1 cellular context compared by ENCODE assay signal in genomic region chr11:10750838-10751580, GRCh38.
TF ChIP-seq lines count a peak whose summit lies in the region.

TSS of gene CTR9 (plus strand) at chr11:10751246. CDS start at chr11:10751413, 167 bp downstream.

TF ChIP-seq in HepG2, 621 proteins besides CTCF, POLR2A, EP300 and RAD21 (continued from another document and continues in another):
- peak; percentile 80; the same call in 1 of the 2 replicates for TF ChIP-seq THAP9 (CRISPR knock-in tag; IDR thresholded peaks at IDR 0.05; ENCODE audit: borderline replicate concordance)
- TF ChIP-seq TAF15 (IDR thresholded peaks at IDR 0.05; ENCODE audit: low read depth, low read length, poor library complexity, severe bottlenecking) = no peak
- TF ChIP-seq IRF2 (CRISPR knock-in tag; IDR thresholded peaks at IDR 0.05) = peak; percentile 85
- TF ChIP-seq TERF1 (CRISPR knock-in tag; IDR thresholded peaks at IDR 0.05) = peak; percentile 59; the same call in 1 of the 2 replicates
- peak; percentile 32; the same call in 1 of the 2 replicates for TF ChIP-seq ZNF337 (CRISPR knock-in tag; IDR thresholded peaks at IDR 0.05; ENCODE audit: borderline replicate concordance, low read depth)
- no peak for TF ChIP-seq MAFG (CRISPR knock-in tag; IDR thresholded peaks at IDR 0.05)
- TF ChIP-seq CBX5 (CRISPR knock-in tag; IDR thresholded peaks at IDR 0.05; ENCODE audit: borderline replicate concordance) = peak; percentile 60; the same call in 1 of the 2 replicates
- TF ChIP-seq TEAD2 (CRISPR knock-in tag; IDR thresholded peaks at IDR 0.05) = peak; percentile 73; the same call in 1 of the 2 replicates
- TF ChIP-seq POLR2AphosphoS2 (IDR thresholded peaks at IDR 0.05; ENCODE audit: low read depth, low read length) = no peak
- no peak for TF ChIP-seq ZBTB34 (CRISPR knock-in tag; IDR thresholded peaks at IDR 0.05)
- TF ChIP-seq ZFP36L2 (CRISPR knock-in tag; IDR thresholded peaks at IDR 0.05) = no peak
- 0 out of 2 replicates have a peak, but pooled peaks have one; percentile 57 for TF ChIP-seq REL (CRISPR knock-in tag; conservative IDR thresholded peaks at IDR 0.05)
- peak; percentile 37; the same call in 1 of the 2 replicates for TF ChIP-seq ZBED4 (CRISPR knock-in tag; IDR thresholded peaks at IDR 0.05; ENCODE audit: borderline replicate concordance)
- TF ChIP-seq ZC3H13 (CRISPR knock-in tag; IDR thresholded peaks at IDR 0.05) = no peak; the same call in 1 of the 2 replicates
- peak; percentile 78 for TF ChIP-seq PRDM15 (CRISPR knock-in tag; IDR thresholded peaks at IDR 0.05)
- no peak for TF ChIP-seq ZNF484 (CRISPR knock-in tag; IDR thresholded peaks at IDR 0.05; ENCODE audit: borderline replicate concordance, low read depth)
- no peak for TF ChIP-seq ZNF512B (CRISPR knock-in tag; IDR thresholded peaks at IDR 0.05; ENCODE audit: borderline replicate concordance)
- peak; percentile 96 for TF ChIP-seq POLR2G (IDR thresholded peaks at IDR 0.05; ENCODE audit: low read depth, low read length)
- no peak for TF ChIP-seq MAFF (IDR thresholded peaks at IDR 0.05; ENCODE audit: low read depth, low read length)
- TF ChIP-seq ZNF180 (CRISPR knock-in tag; IDR thresholded peaks at IDR 0.05; ENCODE audit: borderline replicate concordance, low read depth) = no peak
- TF ChIP-seq ZBTB26 (CRISPR knock-in tag; IDR thresholded peaks at IDR 0.05; ENCODE audit: borderline replicate concordance) = peak; percentile 82
- TF ChIP-seq ZNF740 (CRISPR knock-in tag; IDR thresholded peaks at IDR 0.05) = no peak
- peak; percentile 90 for TF ChIP-seq ZNF224 (CRISPR knock-in tag; IDR thresholded peaks at IDR 0.05)
- peak; percentile 66; the same call in 1 of the 2 replicates for TF ChIP-seq ZHX2 (IDR thresholded peaks at IDR 0.05; ENCODE audit: low read depth)
- no peak for TF ChIP-seq ZHX2 (CRISPR knock-in tag; IDR thresholded peaks at IDR 0.05; ENCODE audit: borderline replicate concordance)
- no peak; the same call in 1 of the 2 replicates for TF ChIP-seq NCOR1 (IDR thresholded peaks at IDR 0.05; ENCODE audit: borderline replicate concordance, low read length)
- TF ChIP-seq MAF1 (CRISPR knock-in tag; IDR thresholded peaks at IDR 0.05; ENCODE audit: borderline replicate concordance) = peak; percentile 78; the same call in 1 of the 2 replicates
- TF ChIP-seq YY1 (IDR thresholded peaks at IDR 0.05; ENCODE audit: insufficient read depth, insufficient replicate concordance, low read depth, low read length) = peak; percentile 77
- peak; percentile 50; the same call in 1 of the 2 replicates for TF ChIP-seq MTF2 (CRISPR knock-in tag; IDR thresholded peaks at IDR 0.05; ENCODE audit: borderline replicate concordance)
